In the genomic region with DNA sequence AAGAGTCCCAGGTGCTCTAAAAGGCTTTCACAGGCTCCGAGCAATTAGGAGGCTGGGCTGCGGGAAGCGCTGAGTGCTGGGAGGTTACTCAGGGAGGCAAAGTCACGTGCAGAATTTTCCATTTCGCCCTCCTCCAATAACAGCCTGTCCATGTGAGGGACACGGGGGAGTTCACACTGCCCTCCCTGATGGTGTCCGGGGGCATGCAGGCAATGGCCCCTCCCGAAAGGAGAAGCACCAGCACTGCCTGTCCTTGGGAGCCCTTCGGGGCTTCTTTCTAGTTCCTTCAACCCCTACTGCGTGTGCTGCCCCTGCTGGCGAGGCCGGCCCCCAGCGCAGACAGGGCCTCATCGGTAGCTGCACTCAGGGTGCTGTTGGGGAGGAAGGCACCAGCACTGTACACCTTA, we compare ENCODE assay signal across 11 cellular contexts.
A peak's percentile ranks its signal among the peaks of the same experiment; 100 is the strongest.
DNase-seq lines count a peak whose midpoint lies in the region; TF ChIP-seq lines count a peak whose summit lies in the region.
"Had no signal": no experiment of that assay in that cellular context is flagged by ENCODE, and none has a peak within 500 bp of the region (broad histone marks: within the 10 kb centered on the region; RNA-seq: fewer than 3 reads in every experiment).

No MANE protein-coding gene starts in this region.

- intact Hi-C loops in prostate gland (cut with DNase I): no loop called here

- H3K9me2 ChIP-seq in SU-DHL-6 (replicated peaks; ENCODE audit: insufficient read depth, low read length) (no peaks in the 10 kb centered on the region), SK-N-SH (no peaks in the 10 kb centered on the region)

- CTCF ChIA-PET in SK-N-SH (lab: Yijun Ruan, JAX): interaction anchor here (0.7 to 0.9 kb wide), 2 partner anchors 10 to 45 kb away, joined by 3 read pairs; no protein-coding TSS in a partner anchor

- peak; percentile 6 for TF ChIP-seq CTCF in AG09309 (IDR thresholded peaks at IDR 0.05; ENCODE audit: control insufficient read depth, insufficient read depth, low read depth, low read length, missing control alignments)
- peak; percentile 24 for TF ChIP-seq CTCF in SU-DHL-6 (IDR thresholded peaks at IDR 0.05; ENCODE audit: insufficient read depth, low read length, poor library complexity, severe bottlenecking)
- no peak for TF ChIP-seq CTCF in SK-N-SH (IDR thresholded peaks at IDR 0.05)
- no peak for TF ChIP-seq CTCF in prostate gland (IDR thresholded peaks at IDR 0.05)

- DNase-seq in AG09309 (ENCODE audit: low read depth): no peak
- DNase-seq in H7: peak; percentile 92
- DNase-seq in left kidney (ENCODE audit: low read depth, low spot score): peak; percentile 68
- DNase-seq in NK-92 treated with Interleukin-12 subunit alpha and Interleukin-12 subunit beta, amount 100 ng/mL, for 24 hours (lab: John Stamatoyannopoulos, UW): no peak
- DNase-seq in activated CD4-positive, alpha-beta T cell treated with anti-CD3 and anti-CD28 coated beads for 1 hour: no peak
- no peak for DNase-seq in SK-N-SH
- DNase-seq in prostate gland (ENCODE audit: low spot score): no peak
- DNase-seq: C1 segment of cervical spinal cord, NCI-H2081 treated with DMSO at 0.1 percent for 48 hours had no signal

- POLR2A ChIA-PET in SK-N-SH (lab: Yijun Ruan, JAX): no interaction called here

- H3K79me2 ChIP-seq in SU-DHL-6 (ENCODE audit: insufficient read depth, low read length) (no peaks in the 10 kb centered on the region), SK-N-SH (ENCODE audit: insufficient read depth) (no peaks in the 10 kb centered on the region)

- no peaks in the 10 kb centered on the region for H3K9me3 ChIP-seq in SU-DHL-6 (ENCODE audit: insufficient read depth, low read length)
- no peaks in the 10 kb centered on the region for H3K9me3 ChIP-seq in SK-N-SH
- H3K9me3 ChIP-seq in prostate gland: no peaks in the 10 kb centered on the region
- H3K9me3 ChIP-seq: mucosa of descending colon had no signal

- no peaks in the 10 kb centered on the region for H3K36me3 ChIP-seq in H7 (replicated peaks; ENCODE audit: control insufficient read depth, insufficient read depth, low read length)
- no peaks in the 10 kb centered on the region for H3K36me3 ChIP-seq in SU-DHL-6 (ENCODE audit: low read length)
- H3K36me3 ChIP-seq in SK-N-SH (replicated peaks in 1 of 2; ENCODE audit: control insufficient read depth in 1 of 2, insufficient read depth in 2 of 2, low read length in 1 of 2): no peaks in the 10 kb centered on the region
- H3K36me3 ChIP-seq in prostate gland: no peaks in the 10 kb centered on the region

- TF ChIP-seq RAD21 in SK-N-SH (IDR thresholded peaks at IDR 0.05; ENCODE audit: low read length): no peak

- no peak for TF ChIP-seq EP300 in SK-N-SH (IDR thresholded peaks at IDR 0.05; ENCODE audit: borderline replicate concordance in 1 of 2, low read depth in 1 of 2, low read length in 1 of 2)

- H3K4me3 ChIP-seq in AG09309 (ENCODE audit: control insufficient read depth, low read depth, low read length): no peak overlapping the region
- H3K4me3 ChIP-seq in H7 (ENCODE audit: insufficient read depth, low read depth, low read length): no peak overlapping the region
- H3K4me3 ChIP-seq in SU-DHL-6 (ENCODE audit: insufficient read depth, low read length, poor library complexity, severe bottlenecking): no peak overlapping the region
- no peak overlapping the region for H3K4me3 ChIP-seq in SK-N-SH (ENCODE audit: low read depth in 2 of 2, low read length in 1 of 2)
- H3K4me3 ChIP-seq in prostate gland: no peak overlapping the region
- H3K4me3 ChIP-seq: mucosa of descending colon had no signal

- H3F3A ChIP-seq in SU-DHL-6 (ENCODE audit: insufficient read depth) (no peaks in the 10 kb centered on the region), SK-N-SH (replicated peaks; ENCODE audit: insufficient read depth) (no peaks in the 10 kb centered on the region)

- H3K4me2 ChIP-seq in SU-DHL-6 (ENCODE audit: low read depth, low read length, poor library complexity, severe bottlenecking): no peak overlapping the region
- H3K4me2 ChIP-seq in SK-N-SH: no peak overlapping the region

- no peaks in the 10 kb centered on the region for H3K27me3 ChIP-seq in H7 (ENCODE audit: control insufficient read depth, insufficient read depth, low read length)
- H3K27me3 ChIP-seq in SU-DHL-6 (ENCODE audit: low read length): no peaks in the 10 kb centered on the region
- H3K27me3 ChIP-seq in SK-N-SH (ENCODE audit: insufficient read depth): no peaks in the 10 kb centered on the region; the same call in 1 of the 2 replicates
- no peaks in the 10 kb centered on the region for H3K27me3 ChIP-seq in prostate gland (replicated peaks; ENCODE audit: insufficient read depth)

- peaks cover 0 to 5% of the 10 kb centered on the region in 2 experiments; a peak in 1 of 4 replicates for H3K4me1 ChIP-seq in SK-N-SH (ENCODE audit: control insufficient read depth in 1 of 2, insufficient read depth in 2 of 2, low read depth in 1 of 2, low read length in 1 of 2)
- H3K4me1 ChIP-seq in prostate gland (replicated peaks): no peaks in the 10 kb centered on the region

- H3K9ac ChIP-seq in SU-DHL-6 (ENCODE audit: low read length) (no peak overlapping the region), SK-N-SH (no peak overlapping the region)

- H2AFZ ChIP-seq in SU-DHL-6 (ENCODE audit: low read depth, low read length, severe bottlenecking) (no peak overlapping the region), SK-N-SH (ENCODE audit: low read depth) (no peak overlapping the region)

- H4K20me1 ChIP-seq in SU-DHL-6 (ENCODE audit: low read depth, low read length) (no peaks in the 10 kb centered on the region), SK-N-SH (ENCODE audit: insufficient read depth) (no peaks in the 10 kb centered on the region)

- WGBS in SK-N-SH (ENCODE audit: low lambda C conversion rate): 80% methylated on average over 13 of the region's 14 CpGs
- WGBS in prostate gland: 81% methylated on average over 14 of the region's 14 CpGs

- no peak overlapping the region for H3K27ac ChIP-seq in SU-DHL-6 (ENCODE audit: low read depth, low read length)
- H3K27ac ChIP-seq in SK-N-SH (ENCODE audit: low read depth in 2 of 2, low read length in 1 of 2): no peak overlapping the region
- no peak overlapping the region for H3K27ac ChIP-seq in prostate gland

- TF ChIP-seq POLR2A in prostate gland (IDR thresholded peaks at IDR 0.05): no peak

TF ChIP-seq in SK-N-SH, 30 proteins besides CTCF, POLR2A, EP300 and RAD21:
- no peak for TF ChIP-seq NRF1 (IDR thresholded peaks at IDR 0.05; ENCODE audit: low read depth, low read length)

Comparison
In these comparisons a context has a peak if more than half of its experiments do, and no peak if none do; other contexts are left out.
1. DNase-seq: peak in H7 (single experiment) and left kidney (single experiment); none in AG09309 (single experiment), NK-92 treated with Interleukin-12 subunit alpha and Interleukin-12 subunit beta, amount 100 ng/mL, for 24 hours (single experiment), activated CD4-positive, alpha-beta T cell treated with anti-CD3 and anti-CD28 coated beads for 1 hour (single experiment), SK-N-SH (single experiment) and prostate gland (single experiment).
2. CTCF ChIP-seq: peak in AG09309 (single experiment) and SU-DHL-6 (single experiment); none in SK-N-SH (single experiment) and prostate gland (0 of 4).